Comparison of ENCODE assay signal across 18 cellular contexts in genomic region chr2:24863636-24864035, GRCh38. TPM values are rescaled to one million over a fixed set of nuclear protein-coding genes. Genes with fewer than 3 reads are reported as not detected.
A peak's percentile ranks its signal among the peaks of the same experiment; 100 is the strongest.
DNase-seq lines count a peak whose midpoint lies in the region; ATAC-seq, FAIRE-seq and TF ChIP-seq lines count a peak whose summit lies in the region.
"Had no signal": no experiment of that assay in that cellular context is flagged by ENCODE, and none has a peak within 500 bp of the region (broad histone marks: within the 10 kb centered on the region; RNA-seq: fewer than 3 reads in every experiment).

No MANE protein-coding gene starts in this region.

- no peak overlapping the region for H2AFZ ChIP-seq in astrocyte (ENCODE audit: low read depth, low read length)

- peak overlapping the region; percentile 53 for H3K27ac Mint-ChIP-seq in astrocyte (ENCODE audit: unreplicated experiment)

- H3K9ac ChIP-seq in astrocyte (ENCODE audit: low read length) = no peak overlapping the region

- no peaks in the 10 kb centered on the region for H4K20me1 ChIP-seq in astrocyte (ENCODE audit: insufficient read depth, low read length)

- H3K9me3 Mint-ChIP-seq in astrocyte (ENCODE audit: unreplicated experiment) = no peaks in the 10 kb centered on the region

- no peaks in the 10 kb centered on the region for H3K4me1 Mint-ChIP-seq in astrocyte (ENCODE audit: low read depth, unreplicated experiment)

- no peak for FAIRE-seq in astrocyte (lab: Jason Lieb, UNC)

- peak; percentile 69 for DNase-seq in EH (ENCODE audit: low read depth)
- peak; percentile 39 for DNase-seq in astrocyte (ENCODE audit: low read depth)
- no peak for DNase-seq in left ventricle myocardium superior
- DNase-seq in sciatic nerve (ENCODE audit: low spot score) = no peak
- no peak for DNase-seq in HuH-7 (ENCODE audit: low spot score)
- no peak for DNase-seq in GM13976 (ENCODE audit: low spot score)
- DNase-seq: COR-L47, DMS153, HCEC 1CT, KBM-7, NCI-H1092, NCI-H1694, NCI-H2107, NCI-H446, PC-3 had no signal

- intact Hi-C loops in left ventricle myocardium superior (cut with micrococcal nuclease) = no loop called here
- intact Hi-C loops in sciatic nerve (cut with DNase I) = no loop called here

- TF ChIP-seq POLR2A in GM18505 (IDR thresholded peaks at IDR 0.05; ENCODE audit: borderline replicate concordance, extremely low read depth, insufficient read depth, insufficient read length) = no peak

- no peak overlapping the region for H3K4me3 ChIP-seq in astrocyte (ENCODE audit: insufficient read depth, low read depth, low read length)

- no peaks in the 10 kb centered on the region for H3K79me2 ChIP-seq in astrocyte (ENCODE audit: insufficient read depth, low read length)

- no peaks in the 10 kb centered on the region for H3K9me3 ChIP-seq in astrocyte (ENCODE audit: insufficient read depth, low read depth, low read length)

- H3K4me2 ChIP-seq in astrocyte (ENCODE audit: low read length) = no peak overlapping the region

- TF ChIP-seq CTCF in astrocyte (IDR thresholded peaks at IDR 0.05; ENCODE audit: insufficient read depth, low read depth, low read length) (no peak), GM13976 (IDR thresholded peaks at IDR 0.05; ENCODE audit: borderline replicate concordance, control extremely low read depth, extremely low read depth, insufficient read depth, missing control alignments) (no peak)

- no peaks in the 10 kb centered on the region for H3K36me3 ChIP-seq in astrocyte (ENCODE audit: insufficient read depth, low read length)

- in situ Hi-C loops in GM13976 (cut with MboI; ENCODE audit: low sequenced_read_pairs, unreplicated experiment) = no loop called here

- no peaks in the 10 kb centered on the region for H3K27me3 Mint-ChIP-seq in astrocyte (ENCODE audit: low read depth, unreplicated experiment)

- ATAC-seq in left ventricle myocardium superior (peak; percentile 40), sciatic nerve (peak; percentile 43), GM19467 (IDR thresholded peaks at IDR 0.05; ENCODE audit: unreplicated experiment) (no peak), GM18505 (IDR thresholded peaks at IDR 0.05; ENCODE audit: unreplicated experiment) (no peak)
- ATAC-seq: PC-3 had no signal

- H3K36me3 Mint-ChIP-seq in astrocyte (ENCODE audit: low read depth, unreplicated experiment) = peaks cover 3% of the 10 kb centered on the region

- H3K4me3 Mint-ChIP-seq in astrocyte (ENCODE audit: unreplicated experiment) = no peak overlapping the region

- H3K27ac ChIP-seq in astrocyte (ENCODE audit: low read depth, low read length) = no peak overlapping the region
- H3K27ac ChIP-seq: C4-2B had no signal

- H3K4me1 ChIP-seq in astrocyte (ENCODE audit: insufficient read depth, low read length) = no peaks in the 10 kb centered on the region

- no peaks in the 10 kb centered on the region for H3K27me3 ChIP-seq in astrocyte (ENCODE audit: insufficient read depth, low read length)

RNA-seq across cellular contexts. Expression of gene ADCY3, which starts 56.4 kb away (rescaled TPM):
- total RNA-seq in astrocyte = 12.5 and 20.5 TPM in 2 replicates
- total RNA-seq in left ventricle myocardium superior = 14.6 TPM
- total RNA-seq in sciatic nerve = 306 TPM

Comparison
In these comparisons a context has a peak if more than half of its experiments do, and no peak if none do; other contexts are left out.
1. DNase-seq: peak in EH (single experiment) and astrocyte (single experiment); none in left ventricle myocardium superior (single experiment), sciatic nerve (single experiment), HuH-7 (single experiment) and GM13976 (single experiment).
2. ATAC-seq: peak in left ventricle myocardium superior (single experiment) and sciatic nerve (single experiment); none in GM19467 (single experiment) and GM18505 (single experiment).
3. RNA of gene ADCY3, which starts 56.4 kb away (total RNA-seq): 306 TPM in sciatic nerve (single experiment); 14.6 TPM in left ventricle myocardium superior (single experiment) and 12.5 to 20.5 TPM in astrocyte; every median in the first group is over 10 times any median in the second.